In the genomic region with DNA sequence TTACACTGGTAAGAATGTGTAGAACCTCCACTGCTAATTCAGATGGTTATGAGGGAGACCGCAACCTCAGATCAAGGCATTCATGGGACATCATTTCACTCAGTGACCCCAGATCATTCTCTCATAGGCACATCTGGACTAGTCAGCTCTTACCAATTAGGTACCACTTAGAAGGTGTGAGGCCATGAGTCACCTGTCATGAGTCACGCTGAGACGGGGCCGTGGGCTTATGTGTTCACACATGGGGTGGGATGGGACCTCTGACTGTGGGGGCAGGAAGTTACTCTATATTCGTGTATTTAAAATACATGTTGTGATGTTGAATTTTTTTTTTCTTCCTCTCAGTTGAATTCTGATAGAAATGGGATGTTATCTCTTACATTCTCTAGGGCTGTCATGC, we compare ENCODE assay signal across 13 cellular contexts. TPM values are rescaled to one million over a fixed set of nuclear protein-coding genes. Genes with fewer than 3 reads are reported as not detected.
DNase-seq lines count a peak whose midpoint lies in the region; ATAC-seq and TF ChIP-seq lines count a peak whose summit lies in the region.
"Had no signal": no experiment of that assay in that cellular context is flagged by ENCODE, and none has a peak within 500 bp of the region (broad histone marks: within the 10 kb centered on the region; RNA-seq: fewer than 3 reads in every experiment).

No MANE protein-coding gene starts in this region.

- H3K9me3 ChIP-seq in IMR-90 (ENCODE audit: control insufficient read depth, insufficient read depth, low read length) = no peaks in the 10 kb centered on the region
- no peaks in the 10 kb centered on the region for H3K9me3 ChIP-seq in effector memory CD4-positive, alpha-beta T cell (ENCODE audit: control insufficient read depth, low read length)
- no peaks in the 10 kb centered on the region for H3K9me3 ChIP-seq in esophagus muscularis mucosa

- H2AK9ac ChIP-seq in IMR-90 (replicated peaks; ENCODE audit: low read depth, low read length, poor library complexity) = peak overlapping the region; percentile 45

- no peak overlapping the region for H2AK5ac ChIP-seq in IMR-90 (ENCODE audit: low read depth, low read length)

- no peak overlapping the region for H3K23ac ChIP-seq in IMR-90 (ENCODE audit: low read depth, low read length)

- dilution Hi-C loops in IMR-90 (cut with HindIII; ENCODE audit: low sequenced_read_pairs, unreplicated experiment) = no loop called here

- WGBS in IMR-90 (ENCODE audit: extremely low coverage in 2 of 2, insufficient read length in 1 of 2), 2 experiments = no CpG with 5 or more reads among the region's 5 CpGs
- WGBS in esophagus muscularis mucosa = 81% methylated on average over 5 of the region's 5 CpGs

- no peak overlapping the region for H3K14ac ChIP-seq in IMR-90 (replicated peaks; ENCODE audit: low read depth, low read length)

- no peak overlapping the region for H2BK120ac ChIP-seq in IMR-90 (ENCODE audit: low read depth, low read length)

- no peak overlapping the region for H3K4me3 ChIP-seq in IMR-90 (ENCODE audit: insufficient read depth, low read depth, low read length)
- no peak overlapping the region for H3K4me3 ChIP-seq in effector memory CD4-positive, alpha-beta T cell (ENCODE audit: insufficient read depth, low read depth, low read length, poor library complexity, severe bottlenecking)
- H3K4me3 ChIP-seq in esophagus muscularis mucosa = no peak overlapping the region

- TF ChIP-seq POLR2A in IMR-90 (IDR thresholded peaks at IDR 0.05; ENCODE audit: low read depth, low read length) (no peak), esophagus muscularis mucosa (IDR thresholded peaks at IDR 0.05; ENCODE audit: low read depth) (no peak)

- no peak for TF ChIP-seq EP300 in esophagus muscularis mucosa (IDR thresholded peaks at IDR 0.05)

- H4K5ac ChIP-seq in IMR-90 (ENCODE audit: low read depth, low read length) = no peak overlapping the region

- no TSS peak for BruUV-seq in IMR-90 (replicated peaks; lab: Mats Ljungman, UMichigan)

- H3K4me2 ChIP-seq in IMR-90 (ENCODE audit: low read depth, low read length) = no peak overlapping the region

- H3K56ac ChIP-seq in IMR-90 (ENCODE audit: extremely low read depth, insufficient read depth, low read length) = no peak overlapping the region

- H3K9me1 ChIP-seq in IMR-90 (ENCODE audit: insufficient read depth, low read length) = peaks cover 3% of the 10 kb centered on the region

- DNase-seq in IMR-90 (peak; percentile 27), foreskin keratinocyte (peak in 1 of 2 donors; percentile 30), NCI-H446 treated with DMSO at 0.1 percent for 48 hours (lab: John Stamatoyannopoulos, UW) (no peak), esophagus muscularis mucosa (ENCODE audit: extremely low spot score) (no peak)
- DNase-seq in activated CD8-positive, alpha-beta memory T cell treated with anti-CD3 and anti-CD28 coated beads for 24 hours = peak; percentile 74
- DNase-seq in stimulated activated CD8-positive, alpha-beta memory T cell treated with anti-CD3 and anti-CD28 coated beads, Interleukin-12 subunit alpha, Interleukin-12 subunit beta, amount 100 ng/mL, for 24 hours (ENCODE audit: extremely low read depth) = peak; percentile 44
- no peak for DNase-seq in effector memory CD4-positive, alpha-beta T cell
- DNase-seq: DMS79 treated with DMSO at 0.1 percent for 48 hours; NCI-H2171 treated with DMSO at 0.1 percent for 48 hours; stimulated activated naive B cell treated with anti-CD40 and anti-IgM and Interleukin-4, amounts not matched to agents 10 μg/mL and 1 μg/mL and 100 μg/mL, for 72 hours had no signal

- peaks cover 8% of the 10 kb centered on the region for H3K27me3 ChIP-seq in IMR-90 (ENCODE audit: control insufficient read depth, insufficient read depth, low read length)
- peaks cover 30% of the 10 kb centered on the region for H3K27me3 ChIP-seq in foreskin keratinocyte
- no peaks in the 10 kb centered on the region for H3K27me3 ChIP-seq in effector memory CD4-positive, alpha-beta T cell (replicated peaks; ENCODE audit: control insufficient read depth, insufficient read depth, low read length, poor library complexity, severe bottlenecking)
- peaks cover 0 to 48% (median 0%) of the 10 kb centered on the region in 4 donors for H3K27me3 ChIP-seq in esophagus muscularis mucosa

- no peak for TF ChIP-seq RAD21 in IMR-90 (IDR thresholded peaks at IDR 0.05; ENCODE audit: low read length)

- no peak overlapping the region for H2BK5ac ChIP-seq in IMR-90 (ENCODE audit: low read depth, low read length, poor library complexity, severe bottlenecking)

- CTCF ChIA-PET in IMR-90 (lab: Yijun Ruan, JAX) = no interaction called here

- H3K79me1 ChIP-seq in IMR-90 (ENCODE audit: low read depth in 1 of 2, low read length in 2 of 2) = no peaks in the 10 kb centered on the region

- H3K4me1 ChIP-seq in IMR-90 (ENCODE audit: control insufficient read depth, insufficient read depth, low read length) (peaks cover 3% of the 10 kb centered on the region; the same call in 1 of the 2 replicates), foreskin keratinocyte (no peaks in the 10 kb centered on the region), esophagus muscularis mucosa (no peaks in the 10 kb centered on the region)
- no peaks in the 10 kb centered on the region for H3K4me1 ChIP-seq in effector memory CD4-positive, alpha-beta T cell (ENCODE audit: control insufficient read depth, insufficient read depth, low read length, poor library complexity, severe bottlenecking)

- no peak overlapping the region for H2BK20ac ChIP-seq in IMR-90 (ENCODE audit: low read depth, low read length)

- no peak overlapping the region for H3K27ac ChIP-seq in IMR-90 (ENCODE audit: insufficient read depth, low read length)
- H3K27ac ChIP-seq in foreskin keratinocyte = no peak overlapping the region
- no peak overlapping the region for H3K27ac ChIP-seq in effector memory CD4-positive, alpha-beta T cell (ENCODE audit: insufficient read depth, low read length, poor library complexity, severe bottlenecking)
- no peak overlapping the region for H3K27ac ChIP-seq in esophagus muscularis mucosa (replicated peaks in 1 of 4)

- no peak overlapping the region for H2BK15ac ChIP-seq in IMR-90 (ENCODE audit: low read depth, low read length)

- intact Hi-C loops in IMR-90 (cut with micrococcal nuclease) (no loop called here), esophagus muscularis mucosa (cut with DNase I) (no loop called here)

- H3K18ac ChIP-seq in IMR-90 (ENCODE audit: low read depth, low read length) = no peak overlapping the region

- POLR2A ChIA-PET in IMR-90 (lab: Charles Lee; ENCODE audit: unreplicated experiment) = no interaction called here

- no peak overlapping the region for H3K9ac ChIP-seq in IMR-90 (ENCODE audit: low read depth, low read length)

- no peak overlapping the region for H3K4ac ChIP-seq in IMR-90 (ENCODE audit: low read depth, low read length)

- no peak for ATAC-seq in IMR-90 (ENCODE audit: low read depth)
- peak; percentile 79 for ATAC-seq in foreskin keratinocyte
- no peak for ATAC-seq in GM19397 (IDR thresholded peaks at IDR 0.05; ENCODE audit: unreplicated experiment)
- ATAC-seq: left lobe of liver, WTC11 had no signal

- TF ChIP-seq CTCF in IMR-90 (conservative IDR thresholded peaks at IDR 0.05; ENCODE audit: low read depth, low read length) = no peak
- no peak for TF ChIP-seq CTCF in foreskin keratinocyte (conservative IDR thresholded peaks at IDR 0.05)
- TF ChIP-seq CTCF in esophagus muscularis mucosa (IDR thresholded peaks at IDR 0.05) = no peak

- no peak overlapping the region for H2AFZ ChIP-seq in IMR-90 (replicated peaks; ENCODE audit: low read length, poor library complexity)

- H4K91ac ChIP-seq in IMR-90 (ENCODE audit: insufficient read depth, low read depth, low read length) = no peak overlapping the region

- H4K20me1 ChIP-seq in IMR-90 (ENCODE audit: insufficient read depth, low read length) = no peaks in the 10 kb centered on the region

- in situ Hi-C loops in IMR-90 (cut with MboI; ENCODE audit: low sequenced_read_pairs) = no loop called here

- no peak overlapping the region for H4K8ac ChIP-seq in IMR-90 (ENCODE audit: low read depth in 2 of 2, low read length in 2 of 2)

- no peaks in the 10 kb centered on the region for H3K36me3 ChIP-seq in IMR-90 (ENCODE audit: control insufficient read depth, insufficient read depth, low read length)
- no peaks in the 10 kb centered on the region for H3K36me3 ChIP-seq in effector memory CD4-positive, alpha-beta T cell (ENCODE audit: control insufficient read depth, insufficient read depth, low read length)
- H3K36me3 ChIP-seq in esophagus muscularis mucosa = no peaks in the 10 kb centered on the region

TF ChIP-seq in IMR-90, 13 proteins besides CTCF, POLR2A, EP300 and RAD21 (continues in another document):
- TF ChIP-seq, protein P1, sequence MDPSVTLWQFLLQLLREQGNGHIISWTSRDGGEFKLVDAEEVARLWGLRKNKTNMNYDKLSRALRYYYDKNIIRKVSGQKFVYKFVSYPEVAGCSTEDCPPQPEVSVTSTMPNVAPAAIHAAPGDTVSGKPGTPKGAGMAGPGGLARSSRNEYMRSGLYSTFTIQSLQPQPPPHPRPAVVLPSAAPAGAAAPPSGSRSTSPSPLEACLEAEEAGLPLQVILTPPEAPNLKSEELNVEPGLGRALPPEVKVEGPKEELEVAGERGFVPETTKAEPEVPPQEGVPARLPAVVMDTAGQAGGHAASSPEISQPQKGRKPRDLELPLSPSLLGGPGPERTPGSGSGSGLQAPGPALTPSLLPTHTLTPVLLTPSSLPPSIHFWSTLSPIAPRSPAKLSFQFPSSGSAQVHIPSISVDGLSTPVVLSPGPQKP (IDR thresholded peaks at IDR 0.05; ENCODE audit: borderline replicate concordance, low read depth, low read length) = no peak
- TF ChIP-seq MAZ (IDR thresholded peaks at IDR 0.05; ENCODE audit: borderline replicate concordance, low read depth, low read length) = no peak
- TF ChIP-seq MAFK (IDR thresholded peaks at IDR 0.05; ENCODE audit: low read depth, low read length) = no peak
- TF ChIP-seq BHLHE40 (IDR thresholded peaks at IDR 0.05; ENCODE audit: low read depth, low read length) = no peak
- no peak for TF ChIP-seq RFX5 (IDR thresholded peaks at IDR 0.05; ENCODE audit: low read depth, low read length)
- TF ChIP-seq NFE2L2 (IDR thresholded peaks at IDR 0.05; ENCODE audit: low read depth, low read length) = no peak
- TF ChIP-seq RCOR1 (IDR thresholded peaks at IDR 0.05; ENCODE audit: insufficient replicate concordance, low read length) = no peak

RNA-seq across cellular contexts. Expression of gene CCDC92, which starts 55.9 kb away (rescaled TPM):
- 5.7 and 8.1 TPM in 2 replicates for total RNA-seq in IMR-90 (2012; rRNA removed)
- 55.5 and 61.1 TPM in 2 replicates for polyA plus RNA-seq in IMR-90 (2012; rRNA removed)
- 75.4 and 87.9 TPM in 2 replicates for polyA plus RNA-seq in IMR-90 (2012; cell fraction: cytosol; rRNA removed)
- 91.3 and 94.1 TPM in 2 replicates for polyA plus RNA-seq in IMR-90 (2012; cell fraction: nucleus; rRNA removed; ENCODE audit: low replicate concordance)
- total RNA-seq in foreskin keratinocyte = 14.7 and 15.8 TPM in 2 replicates
- 23.0 and 26.9 TPM in 2 replicates for polyA plus RNA-seq in foreskin keratinocyte
- total RNA-seq in esophagus muscularis mucosa = 10 to 100 TPM; 42.2 to 66.3 (median 54.1) TPM

RNA-seq across cellular contexts. Expression of gene ZNF664, which starts 56.3 kb away (rescaled TPM):
- 32.6 and 36.7 TPM in 2 replicates for total RNA-seq in IMR-90 (2012; rRNA removed)
- polyA plus RNA-seq in IMR-90 (2012; rRNA removed) = 24.6 and 29.9 TPM in 2 replicates
- 14.0 and 16.7 TPM in 2 replicates for polyA plus RNA-seq in IMR-90 (2012; cell fraction: cytosol; rRNA removed)
- 9.3 and 24.8 TPM in 2 replicates for polyA plus RNA-seq in IMR-90 (2012; cell fraction: nucleus; rRNA removed; ENCODE audit: low replicate concordance)
- total RNA-seq in foreskin keratinocyte = 58.2 and 64.9 TPM in 2 replicates
- 19.4 and 21.9 TPM in 2 replicates for polyA plus RNA-seq in foreskin keratinocyte
- total RNA-seq in esophagus muscularis mucosa = 10 to 100 TPM; 58.5 to 76.4 (median 70.3) TPM

Comparison
In these comparisons a context has a peak if more than half of its experiments do, and no peak if none do; other contexts are left out.
1. DNase-seq: peak in IMR-90 (single experiment), activated CD8-positive, alpha-beta memory T cell treated with anti-CD3 and anti-CD28 coated beads for 24 hours (single experiment) and stimulated activated CD8-positive, alpha-beta memory T cell treated with anti-CD3 and anti-CD28 coated beads, Interleukin-12 subunit alpha, Interleukin-12 subunit beta, amount 100 ng/mL, for 24 hours (single experiment); none in effector memory CD4-positive, alpha-beta T cell (0 of 3), NCI-H446 treated with DMSO at 0.1 percent for 48 hours (single experiment) and esophagus muscularis mucosa (single experiment).